ENCODE assay signal across 1 cellular context in genomic region chr11:18191376-18191775, GRCh38.
A peak's percentile ranks its signal among the peaks of the same experiment; 100 is the strongest.
TF ChIP-seq lines count a peak whose summit lies in the region.

No MANE protein-coding gene starts in this region.

TF ChIP-seq in K562, 482 proteins besides CTCF, POLR2A, EP300 and RAD21:
- TF ChIP-seq FOSL1 (tag; conservative IDR thresholded peaks at IDR 0.05): peak; percentile 38; the same call in 1 of the 2 replicates
- no peak for TF ChIP-seq THRA (IDR thresholded peaks at IDR 0.05)
- no peak for TF ChIP-seq OTX1 (CRISPR knock-in tag; IDR thresholded peaks at IDR 0.05)
- TF ChIP-seq GABPA (tag; conservative IDR thresholded peaks at IDR 0.05; ENCODE audit: low read depth): no peak
